12 cellular contexts compared by ENCODE assay signal in genomic region chr1:212611000-212611636, GRCh38. TPM values are rescaled to one million over a fixed set of nuclear protein-coding genes. Genes with fewer than 3 reads are reported as not detected.
DNase-seq lines count a peak whose midpoint lies in the region; ATAC-seq and TF ChIP-seq lines count a peak whose summit lies in the region.
"Had no signal": no experiment of that assay in that cellular context is flagged by ENCODE, and none has a peak within 500 bp of the region (broad histone marks: within the 10 kb centered on the region; RNA-seq: fewer than 3 reads in every experiment).

No MANE protein-coding gene starts in this region.

- H3K9me3 ChIP-seq in Caco-2 (no peaks in the 10 kb centered on the region), HUES64 (ENCODE audit: insufficient read depth, low read depth, low read length) (no peaks in the 10 kb centered on the region), mesodermal cell (ENCODE audit: control insufficient read depth, low read length) (no peaks in the 10 kb centered on the region), gastrocnemius medialis (no peaks in the 10 kb centered on the region)
- H3K9me3 ChIP-seq: colonic mucosa, stomach had no signal

- no peaks in the 10 kb centered on the region for H3K9me3 Mint-ChIP-seq in Caco-2 (ENCODE audit: unreplicated experiment)
- no peaks in the 10 kb centered on the region for H3K9me3 Mint-ChIP-seq in activated naive CD8-positive, alpha-beta T cell treated with anti-CD3 and anti-CD28 coated beads, Interleukin-2, amount 10 ng/mL, durations not matched to agents 7 days and 5 days

- intact Hi-C loops in Caco-2 (cut with micrococcal nuclease; ENCODE audit: unreplicated experiment) (no loop called here), gastrocnemius medialis (cut with DNase I; ENCODE audit: low total_unique reads) (no loop called here)

- WGBS in HUES64 = 63% methylated on average over 2 of the region's 2 CpGs
- 60 to 75% methylated on average over 2 of the region's 2 CpGs for WGBS in mesodermal cell (ENCODE audit: insufficient coverage in 2 of 2), 2 experiments

- peak overlapping the region; percentile 91 for H3K4me3 Mint-ChIP-seq in Caco-2 (ENCODE audit: unreplicated experiment)
- peak overlapping the region; percentile 87 for H3K4me3 Mint-ChIP-seq in activated naive CD8-positive, alpha-beta T cell treated with anti-CD3 and anti-CD28 coated beads, Interleukin-2, amount 10 ng/mL, durations not matched to agents 7 days and 5 days

- peaks cover 57% of the 10 kb centered on the region for H3K36me3 Mint-ChIP-seq in Caco-2 (ENCODE audit: insufficient read depth, unreplicated experiment)
- peaks cover 15% of the 10 kb centered on the region for H3K36me3 Mint-ChIP-seq in activated naive CD8-positive, alpha-beta T cell treated with anti-CD3 and anti-CD28 coated beads, Interleukin-2, amount 10 ng/mL, durations not matched to agents 7 days and 5 days

- H3K36me3 ChIP-seq in Caco-2 (ENCODE audit: control insufficient read depth, insufficient read depth, low read length) (no peaks in the 10 kb centered on the region), HUES64 (ENCODE audit: insufficient read depth, low read length) (peaks cover 16% of the 10 kb centered on the region), mesodermal cell (ENCODE audit: control insufficient read depth, insufficient read depth, low read length) (peaks cover 32% of the 10 kb centered on the region), gastrocnemius medialis (peaks cover 0 to 16% of the 10 kb centered on the region in 2 donors)
- H3K36me3 ChIP-seq: colonic mucosa had no signal

- H3K27me3 Mint-ChIP-seq in Caco-2 (ENCODE audit: insufficient read depth, unreplicated experiment) = no peaks in the 10 kb centered on the region
- H3K27me3 Mint-ChIP-seq in activated naive CD8-positive, alpha-beta T cell treated with anti-CD3 and anti-CD28 coated beads, Interleukin-2, amount 10 ng/mL, durations not matched to agents 7 days and 5 days = peaks cover 14% of the 10 kb centered on the region

- CTCF ChIA-PET in Caco-2 (lab: Charles Lee) = interaction anchor here (0.9 to 1.5 kb wide), 2 partner anchors 88 to 134 kb away, joined by 3 to 5 read pairs; partner anchors contain the start of gene BATF3

- peaks cover 14% of the 10 kb centered on the region for H3K4me1 ChIP-seq in Caco-2
- peaks cover 44% of the 10 kb centered on the region for H3K4me1 ChIP-seq in HUES64 (ENCODE audit: insufficient read depth, low read length)
- peaks cover 51% of the 10 kb centered on the region for H3K4me1 ChIP-seq in mesodermal cell (ENCODE audit: control insufficient read depth, insufficient read depth, low read length, poor library complexity, severe bottlenecking)
- H3K4me1 ChIP-seq in gastrocnemius medialis = peaks cover 14 to 22% of the 10 kb centered on the region in 2 donors
- H3K4me1 ChIP-seq: colonic mucosa had no signal

- H3K4me1 Mint-ChIP-seq in Caco-2 (ENCODE audit: low read depth, unreplicated experiment) = peaks cover 22% of the 10 kb centered on the region
- peaks cover 40% of the 10 kb centered on the region for H3K4me1 Mint-ChIP-seq in activated naive CD8-positive, alpha-beta T cell treated with anti-CD3 and anti-CD28 coated beads, Interleukin-2, amount 10 ng/mL, durations not matched to agents 7 days and 5 days

- no peak overlapping the region for H3K27ac ChIP-seq in HUES64 (ENCODE audit: low read depth, low read length)
- H3K27ac ChIP-seq in mesodermal cell (ENCODE audit: low read depth, low read length, severe bottlenecking) = peak overlapping the region; percentile 91
- no peak overlapping the region for H3K27ac ChIP-seq in gastrocnemius medialis
- H3K27ac ChIP-seq: colonic mucosa, stomach had no signal

- H3K27me3 ChIP-seq in Caco-2 (replicated peaks; ENCODE audit: control insufficient read depth, insufficient read depth, low read length) = peaks cover 2% of the 10 kb centered on the region; the same call in 1 of the 2 replicates
- H3K27me3 ChIP-seq in HUES64 (ENCODE audit: insufficient read depth, low read length) = peaks cover 39% of the 10 kb centered on the region
- peaks cover 16 to 19% (median 18%) of the 10 kb centered on the region in 3 donors for H3K27me3 ChIP-seq in gastrocnemius medialis
- H3K27me3 ChIP-seq: colonic mucosa had no signal

- H3K9ac ChIP-seq in HUES64 (ENCODE audit: low read depth, low read length) = no peak overlapping the region

- H3K4me3 ChIP-seq in Caco-2 (ENCODE audit: low read depth, low read length) (no peak overlapping the region), HUES64 (ENCODE audit: low read length) (peak overlapping the region; percentile 82; the same call in 1 of the 2 replicates), mesodermal cell (ENCODE audit: extremely low read depth, insufficient read depth, low read length, poor library complexity, severe bottlenecking) (peak overlapping the region; percentile 84), gastrocnemius medialis (no peak overlapping the region)

- TF ChIP-seq POLR2A in gastrocnemius medialis (IDR thresholded peaks at IDR 0.05) = no peak

- no peak for TF ChIP-seq CTCF in Caco-2 (IDR thresholded peaks at IDR 0.05; ENCODE audit: insufficient read depth in 1 of 2, low read depth in 1 of 2, low read length in 1 of 2, severe bottlenecking in 1 of 2, unreplicated experiment in 1 of 2)
- no peak for TF ChIP-seq CTCF in gastrocnemius medialis (IDR thresholded peaks at IDR 0.05 in 4 of 5, conservative IDR thresholded peaks at IDR 0.05 in 1 of 5)

- no peak for DNase-seq in Caco-2
- DNase-seq in activated naive CD8-positive, alpha-beta T cell treated with anti-CD3 and anti-CD28 coated beads, Interleukin-2, amount 10 ng/mL, durations not matched to agents 7 days and 5 days = no peak
- no peak for DNase-seq in gastrocnemius medialis
- DNase-seq in NCI-H226 = no peak
- no peak for DNase-seq in NCI-H2196 treated with DMSO at 0.1 percent for 48 hours (lab: John Stamatoyannopoulos, UW; ENCODE audit: unreplicated experiment)
- DNase-seq: activated CD8-positive, alpha-beta memory T cell treated with anti-CD3 and anti-CD28 coated beads, Interleukin-2, amount 50 U/mL, for 4 hours; colonic mucosa; EL; stomach had no signal

- no TSS peak for BruUV-seq in Caco-2 (replicated peaks; lab: Mats Ljungman, UMichigan)

- peak overlapping the region; percentile 83 for H3K27ac Mint-ChIP-seq in Caco-2 (ENCODE audit: unreplicated experiment)
- peak overlapping the region; percentile 1 for H3K27ac Mint-ChIP-seq in activated naive CD8-positive, alpha-beta T cell treated with anti-CD3 and anti-CD28 coated beads, Interleukin-2, amount 10 ng/mL, durations not matched to agents 7 days and 5 days

- POLR2A ChIA-PET in Caco-2 (lab: Charles Lee) = no interaction called here
- POLR2A ChIA-PET in activated naive CD8-positive, alpha-beta T cell treated with anti-CD3 and anti-CD28 coated beads, Interleukin-2, amount 10 ng/mL, durations not matched to agents 7 days and 5 days (lab: Charles Lee) = no interaction called here

- in situ Hi-C loops in gastrocnemius medialis (cut with MboI; ENCODE audit: low sequenced_read_pairs in 4 of 4) = no loop called here

- ATAC-seq in activated naive CD8-positive, alpha-beta T cell treated with anti-CD3 and anti-CD28 coated beads, Interleukin-2, amount 10 ng/mL, durations not matched to agents 7 days and 5 days (ENCODE audit: low read depth) = no peak
- ATAC-seq in gastrocnemius medialis = no peak
- ATAC-seq: SK-N-SH treated with all-trans-retinoic acid at 6 μM for 48 hours had no signal

RNA-seq across cellular contexts. Expression of gene ATF3, which starts 2.6 kb away (rescaled TPM):
- total RNA-seq in Caco-2 (2022) (21.8 and 25.8 TPM in 2 replicates), gastrocnemius medialis (1 to 10 TPM; 1.9 to 7.4 (median 7.2) TPM)
- 10.7 TPM for polyA plus RNA-seq in HUES64 (2013, experiment 1 of 2)
- 11.8 TPM for polyA plus RNA-seq in HUES64 (2013, experiment 2 of 2)
- total RNA-seq in activated naive CD8-positive, alpha-beta T cell treated with anti-CD3 and anti-CD28 coated beads, Interleukin-2, amount 10 ng/mL, durations not matched to agents 7 days and 5 days = 10 to 100 TPM; 13.1 to 13.8 TPM
- polyA plus RNA-seq in mesodermal cell (2013, experiment 1 of 2) = 36.3 TPM
- 47.8 TPM for polyA plus RNA-seq in mesodermal cell (2013, experiment 2 of 2)

Comparison
In these comparisons a context has a peak if more than half of its experiments do, and no peak if none do; other contexts are left out.
1. H3K4me3 ChIP-seq: peak in HUES64 (single experiment) and mesodermal cell (single experiment); none in Caco-2 (single experiment) and gastrocnemius medialis (0 of 4).